ENCODE assay signal across 28 cellular contexts in the genomic region with DNA sequence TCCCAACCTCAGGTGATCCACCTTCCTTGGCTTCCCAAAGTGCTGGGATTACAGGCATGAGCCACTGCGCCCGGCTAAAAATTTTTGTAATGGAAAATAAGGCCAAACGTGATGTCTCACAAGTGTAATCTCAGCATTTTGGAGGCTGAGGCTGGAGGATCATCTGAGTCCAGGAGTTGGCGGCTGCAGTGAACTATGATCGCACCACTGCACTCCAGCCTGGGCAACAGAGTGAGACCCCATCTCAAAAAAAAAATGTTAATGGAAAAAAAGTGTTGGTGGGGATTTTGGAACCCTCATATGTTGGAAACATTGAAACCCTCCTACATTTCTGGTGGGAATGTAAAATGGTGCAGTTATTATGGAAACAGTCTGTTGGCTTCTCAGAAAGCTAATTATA.
"Had no signal": no experiment of that assay in that cellular context is flagged by ENCODE, and none has a peak within 500 bp of the region (broad histone marks: within the 10 kb centered on the region; RNA-seq: fewer than 3 reads in every experiment).

No MANE protein-coding gene starts in this region.

- H3K27ac Mint-ChIP-seq: activated B cell treated with CpG ODN at 0.5 μM for 24 hours; activated CD8-positive, alpha-beta T cell treated with anti-CD3 and anti-CD28 coated beads for 36 hours; activated naive CD8-positive, alpha-beta T cell; activated T-cell treated with anti-CD3 and anti-CD28 coated beads, Interleukin-2, amount 50 U/mL, for 72 hours; effector memory CD8-positive, alpha-beta T cell had no signal

- H3K27me3 ChIP-seq: brain microvascular endothelial cell, esophagus muscularis mucosa, foreskin keratinocyte, gastrocnemius medialis, heart left ventricle had no signal

- H3K27me3 Mint-ChIP-seq: activated B cell treated with CpG ODN at 0.5 μM for 24 hours; activated CD4-positive, alpha-beta T cell treated with anti-CD3 and anti-CD28 coated beads for 36 hours; activated CD8-positive, alpha-beta T cell treated with anti-CD3 and anti-CD28 coated beads for 36 hours; activated naive CD8-positive, alpha-beta T cell; central memory CD8-positive, alpha-beta T cell; effector memory CD8-positive, alpha-beta T cell had no signal

- H3K4me3 Mint-ChIP-seq: activated B cell treated with CpG ODN at 0.5 μM for 24 hours; activated CD4-positive, alpha-beta T cell treated with anti-CD3 and anti-CD28 coated beads for 36 hours; activated CD4-positive, alpha-beta T cell treated with anti-CD3 and anti-CD28 coated beads, Interleukin-2, amount 10 ng/mL, durations not matched to agents 24 days and 14 days; activated CD8-positive, alpha-beta T cell treated with anti-CD3 and anti-CD28 coated beads for 36 hours; activated naive CD8-positive, alpha-beta T cell; activated T-cell treated with anti-CD3 and anti-CD28 coated beads, Interleukin-2, amount 50 U/mL, for 72 hours; central memory CD8-positive, alpha-beta T cell; effector memory CD8-positive, alpha-beta T cell had no signal

- H3K36me3 Mint-ChIP-seq: activated naive CD8-positive, alpha-beta T cell had no signal

- ATAC-seq: activated CD4-positive, alpha-beta T cell treated with anti-CD3 and anti-CD28 coated beads for 36 hours; activated CD8-positive, alpha-beta T cell treated with anti-CD3 and anti-CD28 coated beads for 36 hours; activated T-cell treated with anti-CD3 and anti-CD28 coated beads, Interleukin-2, amount 50 U/mL, for 72 hours; effector memory CD8-positive, alpha-beta T cell; foreskin keratinocyte; gastrocnemius medialis; heart left ventricle had no signal

- H3K9me3 Mint-ChIP-seq: activated B cell treated with CpG ODN at 0.5 μM for 24 hours; activated CD4-positive, alpha-beta T cell treated with anti-CD3 and anti-CD28 coated beads, Interleukin-2, amount 10 ng/mL, durations not matched to agents 24 days and 14 days; activated T-cell treated with anti-CD3 and anti-CD28 coated beads, Interleukin-2, amount 50 U/mL, for 72 hours; central memory CD8-positive, alpha-beta T cell; effector memory CD8-positive, alpha-beta T cell had no signal

- DNase-seq: activated B cell treated with CpG ODN at 0.5 μM for 24 hours; activated CD4-positive, alpha-beta T cell treated with anti-CD3 and anti-CD28 coated beads for 36 hours; activated CD4-positive, alpha-beta T cell treated with anti-CD3 and anti-CD28 coated beads, Interleukin-2, amount 10 ng/mL, durations not matched to agents 24 days and 14 days; activated CD4-positive, CD25-positive, alpha-beta regulatory T cell treated with anti-CD3 and anti-CD28 coated beads, Interleukin-2, amount 50 U/mL, for 72 hours; activated CD8-positive, alpha-beta memory T cell treated with anti-CD3 and anti-CD28 coated beads for 24 hours; activated CD8-positive, alpha-beta T cell treated with anti-CD3 and anti-CD28 coated beads for 36 hours; activated effector memory CD4-positive, alpha-beta T cell treated with Interleukin-2 at 50 U/mL for 16 hours; activated gamma-delta T cell treated with Interleukin-2 at 50 U/mL for 16 hours; activated naive CD4-positive, alpha-beta T cell treated with anti-CD3 and anti-CD28 coated beads, Interleukin-2, amount 50 U/mL, for 16 hours; activated naive CD4-positive, alpha-beta T cell treated with Interleukin-2 at 50 U/mL for 16 hours; activated T-cell treated with anti-CD3 and anti-CD28 coated beads, Interleukin-2, amount 50 U/mL, for 72 hours; amniotic stem cell; anterior cingulate cortex; brain microvascular endothelial cell; dermis blood vessel endothelial cell; effector CD4-positive, alpha-beta T cell; effector memory CD8-positive, alpha-beta T cell; erythroblast; foreskin keratinocyte; gastrocnemius medialis; glutamatergic neuron; heart left ventricle; T-helper 2 cell had no signal

- H3K4me1 ChIP-seq: foreskin keratinocyte had no signal

- H3K4me3 ChIP-seq: coronary artery, esophagus muscularis mucosa, gastrocnemius medialis, heart left ventricle had no signal

- H3K27ac ChIP-seq: brain microvascular endothelial cell, coronary artery, esophagus muscularis mucosa, foreskin keratinocyte, gastrocnemius medialis, heart left ventricle, VCaP had no signal
